Comparison of ENCODE assay signal across 17 cellular contexts in genomic region chr2:176388886-176389285, GRCh38.
"Had no signal": no experiment of that assay in that cellular context is flagged by ENCODE, and none has a peak within 500 bp of the region (broad histone marks: within the 10 kb centered on the region; RNA-seq: fewer than 3 reads in every experiment).

No MANE protein-coding gene starts in this region.

- H3K27me3 ChIP-seq: heart left ventricle, left lung, ovary, sigmoid colon had no signal

- FAIRE-seq: endothelial cell of umbilical vein, frontal cortex had no signal

- H3K4me1 Mint-ChIP-seq: activated naive CD4-positive, alpha-beta T cell treated with anti-CD3 and anti-CD28 coated beads, Interleukin-2, amount 10 ng/mL, durations not matched to agents 7 days and 5 days; stimulated activated naive CD8-positive, alpha-beta T cell treated with anti-CD3 and anti-CD28 coated beads, Interleukin-15, amount 100 ng/mL, for 72 hours had no signal

- H3K4me3 Mint-ChIP-seq: activated naive CD4-positive, alpha-beta T cell treated with anti-CD3 and anti-CD28 coated beads, Interleukin-2, amount 10 ng/mL, durations not matched to agents 7 days and 5 days; nephron; stimulated activated naive CD8-positive, alpha-beta T cell treated with anti-CD3 and anti-CD28 coated beads, Interleukin-15, amount 100 ng/mL, for 72 hours had no signal

- H3K4me1 ChIP-seq: left lung had no signal

- ATAC-seq: heart left ventricle; left lung; stimulated activated naive CD8-positive, alpha-beta T cell treated with anti-CD3 and anti-CD28 coated beads, Interleukin-15, amount 100 ng/mL, for 72 hours had no signal

- H3K4me3 ChIP-seq: coronary artery, heart left ventricle, left lung, ovary, sigmoid colon had no signal

- H3K9me3 ChIP-seq: heart left ventricle, left lung, ovary, sigmoid colon had no signal

- H3K27ac ChIP-seq: coronary artery, heart left ventricle, left lung, ovary, sigmoid colon had no signal

- DNase-seq: activated naive CD4-positive, alpha-beta T cell treated with anti-CD3 and anti-CD28 coated beads, Interleukin-2, amount 10 ng/mL, durations not matched to agents 7 days and 5 days; amniotic stem cell; effector CD4-positive, alpha-beta T cell; heart left ventricle; islet precursor cell; left lung; mesenchymal stem cell; ovary; sigmoid colon; stimulated activated CD4-positive, alpha-beta T cell treated with anti-CD3 and anti-CD28 coated beads, Interleukin-4, amount 100 ng/mL, for 1 hour; stimulated activated naive CD8-positive, alpha-beta T cell treated with anti-CD3 and anti-CD28 coated beads, Interleukin-15, amount 100 ng/mL, for 72 hours; T-helper 2 cell had no signal

- H3K27ac Mint-ChIP-seq: activated naive CD4-positive, alpha-beta T cell treated with anti-CD3 and anti-CD28 coated beads, Interleukin-2, amount 10 ng/mL, durations not matched to agents 7 days and 5 days; activated T-helper 2 cell treated with anti-CD3 and anti-CD28 coated beads, Interferon-gamma antibody, Interleukin-2, Interleukin-4, amounts not matched to agents 10 μg/mL and 5 μg/mL and 100 μg/mL, durations not matched to agents 14 hours and 24 hours and 36 hours; nephron; stimulated activated naive CD8-positive, alpha-beta T cell treated with anti-CD3 and anti-CD28 coated beads, Interleukin-15, amount 100 ng/mL, for 72 hours had no signal

- H3K36me3 ChIP-seq: heart left ventricle, left lung, ovary, sigmoid colon had no signal

- H3K9me3 Mint-ChIP-seq: activated naive CD4-positive, alpha-beta T cell treated with anti-CD3 and anti-CD28 coated beads, Interleukin-2, amount 10 ng/mL, durations not matched to agents 7 days and 5 days; activated T-helper 2 cell treated with anti-CD3 and anti-CD28 coated beads, Interferon-gamma antibody, Interleukin-2, Interleukin-4, amounts not matched to agents 10 μg/mL and 5 μg/mL and 100 μg/mL, durations not matched to agents 14 hours and 24 hours and 36 hours; nephron; stimulated activated naive CD8-positive, alpha-beta T cell treated with anti-CD3 and anti-CD28 coated beads, Interleukin-15, amount 100 ng/mL, for 72 hours had no signal

- H3K36me3 Mint-ChIP-seq: activated naive CD4-positive, alpha-beta T cell treated with anti-CD3 and anti-CD28 coated beads, Interleukin-2, amount 10 ng/mL, durations not matched to agents 7 days and 5 days had no signal
